Comparison of ENCODE assay signal across 13 cellular contexts in genomic region chr11:102305352-102306047, GRCh38. TPM values are rescaled to one million over a fixed set of nuclear protein-coding genes. Genes with fewer than 3 reads are reported as not detected.
A peak's percentile ranks its signal among the peaks of the same experiment; 100 is the strongest.
DNase-seq lines count a peak whose midpoint lies in the region; ATAC-seq and TF ChIP-seq lines count a peak whose summit lies in the region.
"Had no signal": no experiment of that assay in that cellular context is flagged by ENCODE, and none has a peak within 500 bp of the region (broad histone marks: within the 10 kb centered on the region; RNA-seq: fewer than 3 reads in every experiment).

No MANE protein-coding gene starts in this region.

- peak overlapping the region; percentile 50 for H3K27ac Mint-ChIP-seq in activated T-cell treated with anti-CD3 and anti-CD28 coated beads, Interleukin-2, amount 50 U/mL, for 24 hours
- H3K27ac Mint-ChIP-seq in activated B cell treated with CpG ODN at 0.5 μM for 24 hours = peak overlapping the region; percentile 89
- H3K27ac Mint-ChIP-seq: mesothelial cell of epicardium had no signal

- no peaks in the 10 kb centered on the region for H3K9me2 ChIP-seq in hepatocyte (replicated peaks; ENCODE audit: insufficient read depth)

- H3K9me3 Mint-ChIP-seq in activated T-cell treated with anti-CD3 and anti-CD28 coated beads, Interleukin-2, amount 50 U/mL, for 24 hours = peaks cover 19% of the 10 kb centered on the region
- H3K9me3 Mint-ChIP-seq in activated B cell treated with CpG ODN at 0.5 μM for 24 hours = peaks cover 3% of the 10 kb centered on the region

- peaks cover 8% of the 10 kb centered on the region for H3K36me3 Mint-ChIP-seq in activated T-cell treated with anti-CD3 and anti-CD28 coated beads, Interleukin-2, amount 50 U/mL, for 24 hours (ENCODE audit: low read depth)
- peaks cover 10% of the 10 kb centered on the region for H3K36me3 Mint-ChIP-seq in activated B cell treated with CpG ODN at 0.5 μM for 24 hours (ENCODE audit: low read depth)

- H3K4me2 ChIP-seq in hepatocyte = peak overlapping the region; percentile 32

- WGBS in hepatocyte (ENCODE audit: low lambda C conversion rate, missing lambda C conversion rate) = 58% methylated on average over 3 of the region's 3 CpGs
- WGBS in suprapubic skin = 47% methylated on average over 3 of the region's 3 CpGs

- no peak overlapping the region for H2AFZ ChIP-seq in hepatocyte

- TF ChIP-seq CTCF in activated B cell treated with CpG ODN at 0.5 μM for 24 hours (IDR thresholded peaks at IDR 0.05) (no peak), hepatocyte (IDR thresholded peaks at IDR 0.05; ENCODE audit: poor library complexity) (no peak), suprapubic skin (IDR thresholded peaks at IDR 0.05) (no peak)

- ATAC-seq in activated B cell treated with CpG ODN at 0.5 μM for 24 hours (ENCODE audit: low read depth) = no peak

- H3K4me1 Mint-ChIP-seq in activated T-cell treated with anti-CD3 and anti-CD28 coated beads, Interleukin-2, amount 50 U/mL, for 24 hours (ENCODE audit: low read depth) = peaks cover 70% of the 10 kb centered on the region
- peaks cover 78% of the 10 kb centered on the region for H3K4me1 Mint-ChIP-seq in activated B cell treated with CpG ODN at 0.5 μM for 24 hours

- POLR2A ChIA-PET in activated B cell treated with CpG ODN at 0.5 μM for 24 hours (lab: Charles Lee) = interaction anchor here (0.6 to 17.6 kb wide), 7 partner anchors 11 to 169 kb away, joined by 3 to 424 read pairs (median 4); partner anchors contain the start of genes BIRC2 and BIRC3

- H3K9me3 ChIP-seq in hepatocyte (ENCODE audit: low read depth) (no peaks in the 10 kb centered on the region), suprapubic skin (peaks cover 3% of the 10 kb centered on the region)

- intact Hi-C loops in activated B cell treated with CpG ODN at 0.5 μM for 24 hours (cut with micrococcal nuclease) = loop anchor here (1.0 kb wide), 1 partner anchor 11 kb away; no protein-coding TSS in a partner anchor

- CTCF ChIA-PET in activated B cell treated with CpG ODN at 0.5 μM for 24 hours (lab: Charles Lee) = interaction anchor here (0.9 to 12.2 kb wide), 6 partner anchors 10 to 36 kb away, joined by 3 to 98 read pairs (median 8); partner anchors contain the start of gene BIRC3

- no peak overlapping the region for H3K4me3 ChIP-seq in hepatocyte
- peak overlapping the region; percentile 1 for H3K4me3 ChIP-seq in suprapubic skin
- H3K4me3 ChIP-seq: GM12878 had no signal

- no peaks in the 10 kb centered on the region for H3K27me3 Mint-ChIP-seq in activated T-cell treated with anti-CD3 and anti-CD28 coated beads, Interleukin-2, amount 50 U/mL, for 24 hours
- H3K27me3 Mint-ChIP-seq in activated B cell treated with CpG ODN at 0.5 μM for 24 hours = no peaks in the 10 kb centered on the region

- DNase-seq in activated T-cell treated with anti-CD3 and anti-CD28 coated beads, Interleukin-2, amount 50 U/mL, for 24 hours = no peak
- DNase-seq in activated T-cell treated with anti-CD3 and anti-CD28 coated beads, Interleukin-2, amount 50 U/mL, for 48 hours = no peak
- DNase-seq in activated B cell treated with CpG ODN at 0.5 μM for 24 hours = no peak
- no peak for DNase-seq in hepatocyte (ENCODE audit: low spot score)
- no peak for DNase-seq in suprapubic skin (ENCODE audit: low spot score in 2 of 2)
- DNase-seq in stimulated activated CD4-positive, alpha-beta T cell treated with anti-CD3 and anti-CD28 coated beads, Interleukin-4, amount 100 ng/mL, for 1 hour = no peak
- no peak for DNase-seq in G401 (ENCODE audit: low spot score)
- DNase-seq in NCI-H2081 treated with DMSO at 0.1 percent for 48 hours (lab: John Stamatoyannopoulos, UW) = no peak
- DNase-seq: GOT3, NCI-H1105, retina had no signal

- in situ Hi-C loops in G401 (cut with HindIII; ENCODE audit: low sequenced_read_pairs) = no loop called here

- H3K4me1 ChIP-seq in hepatocyte (ENCODE audit: insufficient read depth) (peaks cover 15% of the 10 kb centered on the region), suprapubic skin (peaks cover 30% of the 10 kb centered on the region)

- no peak for TF ChIP-seq POLR2A in suprapubic skin (IDR thresholded peaks at IDR 0.05)

- H3K27me3 ChIP-seq in hepatocyte = no peaks in the 10 kb centered on the region
- no peaks in the 10 kb centered on the region for H3K27me3 ChIP-seq in suprapubic skin

- H4K20me1 ChIP-seq in hepatocyte (ENCODE audit: insufficient read depth, poor library complexity, severe bottlenecking) = no peaks in the 10 kb centered on the region

- H3K27ac ChIP-seq in hepatocyte = peak overlapping the region; percentile 84
- H3K27ac ChIP-seq in suprapubic skin = peak overlapping the region; percentile 87

- H3K36me3 ChIP-seq in hepatocyte (replicated peaks; ENCODE audit: insufficient read depth, low read depth) = no peaks in the 10 kb centered on the region
- H3K36me3 ChIP-seq in suprapubic skin = no peaks in the 10 kb centered on the region

- peak overlapping the region; percentile 1 for H3K4me3 Mint-ChIP-seq in activated T-cell treated with anti-CD3 and anti-CD28 coated beads, Interleukin-2, amount 50 U/mL, for 24 hours
- peak overlapping the region; percentile 13 for H3K4me3 Mint-ChIP-seq in activated B cell treated with CpG ODN at 0.5 μM for 24 hours
- H3K4me3 Mint-ChIP-seq: mesothelial cell of epicardium had no signal

- H3K79me2 ChIP-seq in hepatocyte = no peaks in the 10 kb centered on the region

- no peak for TF ChIP-seq EP300 in suprapubic skin (IDR thresholded peaks at IDR 0.05)

RNA-seq across cellular contexts. Expression of gene BIRC3, which starts 11.8 kb away (rescaled TPM):
- 236 and 270 TPM in 2 replicates for total RNA-seq in activated B cell treated with CpG ODN at 0.5 μM for 24 hours
- total RNA-seq in hepatocyte = 11.6 and 13.6 TPM in 2 replicates
- 11.5 and 13.7 TPM in 2 replicates for polyA plus RNA-seq in hepatocyte
- 10 to 100 TPM in 3 of 4 donors, 1 to 10 TPM in 1; 4.0 to 18.2 (median 10.7) TPM for total RNA-seq in suprapubic skin
- total RNA-seq in G401 (2014; rRNA removed; shearing (Covaris generic)) = 0.07 TPM in 1 of 2 replicates, not detected in the other

RNA-seq across cellular contexts. Expression of gene BIRC2, which starts 41.5 kb away (rescaled TPM):
- total RNA-seq in activated B cell treated with CpG ODN at 0.5 μM for 24 hours = 27.1 and 34.9 TPM in 2 replicates
- total RNA-seq in hepatocyte = 85.7 and 96.8 TPM in 2 replicates
- 37.7 and 42.1 TPM in 2 replicates for polyA plus RNA-seq in hepatocyte
- 10 to 100 TPM; 56.9 to 76.5 (median 64.6) TPM for total RNA-seq in suprapubic skin
- 97.0 and 105 TPM in 2 replicates for total RNA-seq in G401 (2014; rRNA removed; shearing (Covaris generic))

Comparison
In these comparisons a context has a peak if more than half of its experiments do, and no peak if none do; other contexts are left out.
1. RNA of gene BIRC3, which starts 11.8 kb away (total RNA-seq): 236 to 270 TPM in activated B cell treated with CpG ODN at 0.5 μM for 24 hours; 11.6 to 13.6 TPM in hepatocyte, 4.0 to 18.2 TPM in suprapubic skin and 0.07 TPM in G401; every median in the first group is over 10 times any median in the second.